ENCODE assay signal across 1 cellular context in genomic region chr1:27360159-27361043, GRCh38.
TF ChIP-seq lines count a peak whose summit lies in the region.

No MANE protein-coding gene starts in this region.

TF ChIP-seq in WTC11, 78 proteins besides CTCF, POLR2A, EP300 and RAD21 (continued from another document):
- TF ChIP-seq FOXP4 (CRISPR knock-in tag; IDR thresholded peaks at IDR 0.05) (peak; percentile 67; the same call in 1 of the 2 replicates), ZBTB43 (CRISPR knock-in tag; IDR thresholded peaks at IDR 0.05) (peak; percentile 69; the same call in 1 of the 2 replicates), ESRRA (CRISPR knock-in tag; IDR thresholded peaks at IDR 0.05; ENCODE audit: borderline replicate concordance) (0 out of 2 replicates have a peak, but pooled peaks have one; percentile 32), ZNF138 (CRISPR knock-in tag; conservative IDR thresholded peaks at IDR 0.05) (no peak), SMAD4 (CRISPR knock-in tag; IDR thresholded peaks at IDR 0.05) (no peak), SP1 (CRISPR knock-in tag; conservative IDR thresholded peaks at IDR 0.05) (0 out of 2 replicates have a peak, but pooled peaks have one; percentile 33), ZNF281 (CRISPR knock-in tag; IDR thresholded peaks at IDR 0.05) (no peak), IRF1 (CRISPR knock-in tag; IDR thresholded peaks at IDR 0.05) (no peak), GRHL2 (CRISPR knock-in tag; IDR thresholded peaks at IDR 0.05; ENCODE audit: insufficient replicate concordance, severe bottlenecking) (no peak), ETV6 (CRISPR knock-in tag; IDR thresholded peaks at IDR 0.05) (peak; percentile 50; the same call in 1 of the 2 replicates), JAZF1 (CRISPR knock-in tag; IDR thresholded peaks at IDR 0.05) (no peak)
